Comparison of ENCODE assay signal across 8 cellular contexts in the genomic region with DNA sequence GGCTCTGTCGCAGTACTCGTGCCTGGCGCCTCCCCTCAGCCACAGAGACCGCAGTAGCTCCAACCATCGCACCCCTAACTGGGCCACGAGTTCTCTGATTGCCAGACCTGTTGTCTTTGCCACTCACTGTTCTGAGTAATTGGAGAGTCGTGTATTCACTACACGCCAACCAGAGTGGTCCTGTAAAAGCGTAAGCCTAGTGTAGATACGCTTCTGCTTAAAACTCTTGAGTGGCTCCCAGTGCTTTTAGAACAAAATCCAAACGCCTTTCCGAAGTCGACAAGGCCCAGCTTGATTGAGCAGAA. TPM values are rescaled to one million over a fixed set of nuclear protein-coding genes. Genes with fewer than 3 reads are reported as not detected.
DNase-seq lines count a peak whose midpoint lies in the region; ATAC-seq and TF ChIP-seq lines count a peak whose summit lies in the region.

No MANE protein-coding gene starts in this region.

- H3K4me3 ChIP-seq in HEK293 (ENCODE audit: low read depth, low read length), result peak overlapping the region; percentile 85
- peak overlapping the region; percentile 50; the same call in 1 of the 2 replicates for H3K4me3 ChIP-seq in iPS DF 6.9 (ENCODE audit: low read length)

- H3K27ac ChIP-seq in HEK293 (ENCODE audit: extremely low read depth, low read depth, low read length), result peak overlapping the region; percentile 72; the same call in 1 of the 2 replicates
- no peak overlapping the region for H3K27ac ChIP-seq in iPS DF 6.9 (ENCODE audit: low read length)

- CTCF ChIA-PET in HEK293 (lab: Yijun Ruan, JAX), result interaction anchor here (0.7 to 2.3 kb wide), 5 partner anchors 14 to 50 kb away, joined by 3 to 28 read pairs (median 4); a partner anchor contains a TSS

- H3K36me3 ChIP-seq in HEK293 (ENCODE audit: control insufficient read depth in 2 of 2, insufficient read depth in 1 of 2, low read length in 2 of 2) (peaks cover 28 to 56% of the 10 kb centered on the region in 2 experiments), iPS DF 6.9 (ENCODE audit: control insufficient read depth, insufficient read depth, low read length) (peaks cover 6% of the 10 kb centered on the region; the same call in 1 of the 2 replicates)

- TF ChIP-seq CTCF in HEK293 (tag by site-specific recombination; IDR thresholded peaks at IDR 0.05), result no peak

- ATAC-seq in activated CD4-positive, CD25-positive, alpha-beta regulatory T cell treated with anti-CD3 and anti-CD28 coated beads, Interleukin-2, amount 50 U/mL, for 24 hours, result peak; percentile 53 to 66
- ATAC-seq in GM18858 (IDR thresholded peaks at IDR 0.05; ENCODE audit: unreplicated experiment), result no peak

- no peaks in the 10 kb centered on the region for H3K27me3 ChIP-seq in iPS DF 6.9 (ENCODE audit: control insufficient read depth, insufficient read depth, low read length)

- peak; percentile 62 for DNase-seq in AG08395 (ENCODE audit: low spot score)
- no peak for DNase-seq in iPS DF 6.9 (ENCODE audit: low read depth, low spot score)
- DNase-seq in stimulated activated CD8-positive, alpha-beta memory T cell treated with anti-CD3 and anti-CD28 coated beads, Interleukin-4, amount 100 ng/mL, for 48 hours, result peak; percentile 78
- no peak for DNase-seq in occipital lobe (lab: John Stamatoyannopoulos, UW)
- DNase-seq in cortex of kidney (lab: John Stamatoyannopoulos, UW), result no peak

- H3K9me3 ChIP-seq in HEK293 (ENCODE audit: control insufficient read depth, insufficient read depth, low read depth, low read length) (no peaks in the 10 kb centered on the region), iPS DF 6.9 (ENCODE audit: control insufficient read depth, insufficient read depth, low read length) (no peaks in the 10 kb centered on the region)

- POLR2A ChIA-PET in HEK293 (lab: Yijun Ruan, JAX), result interaction anchor here (0.6 to 2.6 kb wide), 24 partner anchors 8 to 496 kb away, joined by 3 to 40 read pairs (median 6); a partner anchor contains a TSS

- WGBS in iPS DF 6.9 (ENCODE audit: insufficient coverage, insufficient read length), result no CpG with 5 or more reads among the region's 13 CpGs

- no peaks in the 10 kb centered on the region for H3K4me1 ChIP-seq in HEK293 (ENCODE audit: control insufficient read depth, insufficient read depth, low read length)
- H3K4me1 ChIP-seq in iPS DF 6.9 (ENCODE audit: control insufficient read depth, insufficient read depth, low read length), result no peaks in the 10 kb centered on the region

TF ChIP-seq in HEK293, 187 proteins besides CTCF, POLR2A, EP300 and RAD21:
- TF ChIP-seq, protein P1, sequence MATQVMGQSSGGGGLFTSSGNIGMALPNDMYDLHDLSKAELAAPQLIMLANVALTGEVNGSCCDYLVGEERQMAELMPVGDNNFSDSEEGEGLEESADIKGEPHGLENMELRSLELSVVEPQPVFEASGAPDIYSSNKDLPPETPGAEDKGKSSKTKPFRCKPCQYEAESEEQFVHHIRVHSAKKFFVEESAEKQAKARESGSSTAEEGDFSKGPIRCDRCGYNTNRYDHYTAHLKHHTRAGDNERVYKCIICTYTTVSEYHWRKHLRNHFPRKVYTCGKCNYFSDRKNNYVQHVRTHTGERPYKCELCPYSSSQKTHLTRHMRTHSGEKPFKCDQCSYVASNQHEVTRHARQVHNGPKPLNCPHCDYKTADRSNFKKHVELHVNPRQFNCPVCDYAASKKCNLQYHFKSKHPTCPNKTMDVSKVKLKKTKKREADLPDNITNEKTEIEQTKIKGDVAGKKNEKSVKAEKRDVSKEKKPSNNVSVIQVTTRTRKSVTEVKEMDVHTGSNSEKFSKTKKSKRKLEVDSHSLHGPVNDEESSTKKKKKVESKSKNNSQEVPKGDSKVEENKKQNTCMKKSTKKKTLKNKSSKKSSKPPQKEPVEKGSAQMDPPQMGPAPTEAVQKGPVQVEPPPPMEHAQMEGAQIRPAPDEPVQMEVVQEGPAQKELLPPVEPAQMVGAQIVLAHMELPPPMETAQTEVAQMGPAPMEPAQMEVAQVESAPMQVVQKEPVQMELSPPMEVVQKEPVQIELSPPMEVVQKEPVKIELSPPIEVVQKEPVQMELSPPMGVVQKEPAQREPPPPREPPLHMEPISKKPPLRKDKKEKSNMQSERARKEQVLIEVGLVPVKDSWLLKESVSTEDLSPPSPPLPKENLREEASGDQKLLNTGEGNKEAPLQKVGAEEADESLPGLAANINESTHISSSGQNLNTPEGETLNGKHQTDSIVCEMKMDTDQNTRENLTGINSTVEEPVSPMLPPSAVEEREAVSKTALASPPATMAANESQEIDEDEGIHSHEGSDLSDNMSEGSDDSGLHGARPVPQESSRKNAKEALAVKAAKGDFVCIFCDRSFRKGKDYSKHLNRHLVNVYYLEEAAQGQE (tag by site-specific recombination; IDR thresholded peaks at IDR 0.05), result no peak
- no peak for TF ChIP-seq ZNF311 (tag by site-specific recombination; IDR thresholded peaks at IDR 0.05; ENCODE audit: borderline replicate concordance)
- TF ChIP-seq, protein P2, sequence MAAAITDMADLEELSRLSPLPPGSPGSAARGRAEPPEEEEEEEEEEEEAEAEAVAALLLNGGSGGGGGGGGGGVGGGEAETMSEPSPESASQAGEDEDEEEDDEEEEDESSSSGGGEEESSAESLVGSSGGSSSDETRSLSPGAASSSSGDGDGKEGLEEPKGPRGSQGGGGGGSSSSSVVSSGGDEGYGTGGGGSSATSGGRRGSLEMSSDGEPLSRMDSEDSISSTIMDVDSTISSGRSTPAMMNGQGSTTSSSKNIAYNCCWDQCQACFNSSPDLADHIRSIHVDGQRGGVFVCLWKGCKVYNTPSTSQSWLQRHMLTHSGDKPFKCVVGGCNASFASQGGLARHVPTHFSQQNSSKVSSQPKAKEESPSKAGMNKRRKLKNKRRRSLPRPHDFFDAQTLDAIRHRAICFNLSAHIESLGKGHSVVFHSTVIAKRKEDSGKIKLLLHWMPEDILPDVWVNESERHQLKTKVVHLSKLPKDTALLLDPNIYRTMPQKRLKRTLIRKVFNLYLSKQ (tag by site-specific recombination; IDR thresholded peaks at IDR 0.05; ENCODE audit: borderline replicate concordance), result no peak
- TF ChIP-seq ZNF529 (tag by site-specific recombination; IDR thresholded peaks at IDR 0.05; ENCODE audit: insufficient replicate concordance), result no peak
- TF ChIP-seq, protein P3, sequence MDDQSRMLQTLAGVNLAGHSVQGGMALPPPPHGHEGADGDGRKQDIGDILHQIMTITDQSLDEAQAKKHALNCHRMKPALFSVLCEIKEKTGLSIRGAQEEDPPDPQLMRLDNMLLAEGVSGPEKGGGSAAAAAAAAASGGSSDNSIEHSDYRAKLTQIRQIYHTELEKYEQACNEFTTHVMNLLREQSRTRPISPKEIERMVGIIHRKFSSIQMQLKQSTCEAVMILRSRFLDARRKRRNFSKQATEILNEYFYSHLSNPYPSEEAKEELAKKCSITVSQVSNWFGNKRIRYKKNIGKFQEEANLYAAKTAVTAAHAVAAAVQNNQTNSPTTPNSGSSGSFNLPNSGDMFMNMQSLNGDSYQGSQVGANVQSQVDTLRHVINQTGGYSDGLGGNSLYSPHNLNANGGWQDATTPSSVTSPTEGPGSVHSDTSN (CRISPR knock-in tag; IDR thresholded peaks at IDR 0.05), result no peak
- TF ChIP-seq ZNF132 (tag by site-specific recombination; IDR thresholded peaks at IDR 0.05; ENCODE audit: borderline replicate concordance), result no peak
- TF ChIP-seq, protein P4, sequence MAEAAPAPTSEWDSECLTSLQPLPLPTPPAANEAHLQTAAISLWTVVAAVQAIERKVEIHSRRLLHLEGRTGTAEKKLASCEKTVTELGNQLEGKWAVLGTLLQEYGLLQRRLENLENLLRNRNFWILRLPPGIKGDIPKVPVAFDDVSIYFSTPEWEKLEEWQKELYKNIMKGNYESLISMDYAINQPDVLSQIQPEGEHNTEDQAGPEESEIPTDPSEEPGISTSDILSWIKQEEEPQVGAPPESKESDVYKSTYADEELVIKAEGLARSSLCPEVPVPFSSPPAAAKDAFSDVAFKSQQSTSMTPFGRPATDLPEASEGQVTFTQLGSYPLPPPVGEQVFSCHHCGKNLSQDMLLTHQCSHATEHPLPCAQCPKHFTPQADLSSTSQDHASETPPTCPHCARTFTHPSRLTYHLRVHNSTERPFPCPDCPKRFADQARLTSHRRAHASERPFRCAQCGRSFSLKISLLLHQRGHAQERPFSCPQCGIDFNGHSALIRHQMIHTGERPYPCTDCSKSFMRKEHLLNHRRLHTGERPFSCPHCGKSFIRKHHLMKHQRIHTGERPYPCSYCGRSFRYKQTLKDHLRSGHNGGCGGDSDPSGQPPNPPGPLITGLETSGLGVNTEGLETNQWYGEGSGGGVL (tag by site-specific recombination; IDR thresholded peaks at IDR 0.05), result peak; percentile 5
- 0 out of 2 replicates have a peak, but pooled peaks have one; percentile 58 for TF ChIP-seq ZBTB20 (tag by site-specific recombination; IDR thresholded peaks at IDR 0.05)
- TF ChIP-seq KLF7 (tag by site-specific recombination; IDR thresholded peaks at IDR 0.05; ENCODE audit: borderline replicate concordance), result no peak
- 0 out of 2 replicates have a peak, but pooled peaks have one; percentile 2 for TF ChIP-seq ZNF24 (tag by site-specific recombination; IDR thresholded peaks at IDR 0.05)
- peak; percentile 86 for TF ChIP-seq SCRT2 (tag by site-specific recombination; IDR thresholded peaks at IDR 0.05)
- TF ChIP-seq, protein P5, sequence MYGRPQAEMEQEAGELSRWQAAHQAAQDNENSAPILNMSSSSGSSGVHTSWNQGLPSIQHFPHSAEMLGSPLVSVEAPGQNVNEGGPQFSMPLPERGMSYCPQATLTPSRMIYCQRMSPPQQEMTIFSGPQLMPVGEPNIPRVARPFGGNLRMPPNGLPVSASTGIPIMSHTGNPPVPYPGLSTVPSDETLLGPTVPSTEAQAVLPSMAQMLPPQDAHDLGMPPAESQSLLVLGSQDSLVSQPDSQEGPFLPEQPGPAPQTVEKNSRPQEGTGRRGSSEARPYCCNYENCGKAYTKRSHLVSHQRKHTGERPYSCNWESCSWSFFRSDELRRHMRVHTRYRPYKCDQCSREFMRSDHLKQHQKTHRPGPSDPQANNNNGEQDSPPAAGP (tag by site-specific recombination; IDR thresholded peaks at IDR 0.05), result no peak
- TF ChIP-seq ZFP3 (tag by site-specific recombination; IDR thresholded peaks at IDR 0.05; ENCODE audit: low read depth), result no peak
- peak; percentile 22; the same call in 1 of the 2 replicates for TF ChIP-seq ZNF335 (tag by site-specific recombination; conservative IDR thresholded peaks at IDR 0.05)
TF ChIP-seq in HEK293: peak in this region for 5.

RNA-seq across cellular contexts. Expression of a gene that starts 0.4 kb away (rescaled TPM):
- 44.0 TPM for total RNA-seq in occipital lobe

RNA-seq across cellular contexts. Expression of a gene that starts 0.5 kb away (rescaled TPM):
- 12.8 TPM for total RNA-seq in occipital lobe

RNA-seq across cellular contexts. Expression of a gene that starts 46.9 kb away (rescaled TPM):
- total RNA-seq in occipital lobe, result 20.1 TPM

Comparison
In these comparisons a context has a peak if more than half of its experiments do, and no peak if none do; other contexts are left out.
1. DNase-seq: peak in AG08395 (single experiment) and stimulated activated CD8-positive, alpha-beta memory T cell treated with anti-CD3 and anti-CD28 coated beads, Interleukin-4, amount 100 ng/mL, for 48 hours (single experiment); none in iPS DF 6.9 (single experiment), occipital lobe (single experiment) and cortex of kidney (single experiment).